Comparison of ENCODE assay signal across 1 cellular context in genomic region chr18:44802508-44802907, GRCh38.
TF ChIP-seq lines count a peak whose summit lies in the region.

No MANE protein-coding gene starts in this region.

TF ChIP-seq in SK-N-SH, 30 proteins besides CTCF, POLR2A, EP300 and RAD21 (continued from another document):
- TF ChIP-seq USF1 (IDR thresholded peaks at IDR 0.05; ENCODE audit: borderline replicate concordance, low read depth), result no peak
- no peak for TF ChIP-seq TEAD4 (IDR thresholded peaks at IDR 0.05; ENCODE audit: borderline replicate concordance, insufficient read depth)
- no peak for TF ChIP-seq FOXJ3 (CRISPR knock-in tag; IDR thresholded peaks at IDR 0.05)
TF ChIP-seq in SK-N-SH: peak in this region for 3.
